11 cellular contexts compared by ENCODE assay signal in genomic region chr1:156662588-156663055, GRCh38. TPM values are rescaled to one million over a fixed set of nuclear protein-coding genes. Genes with fewer than 3 reads are reported as not detected.
A peak's percentile ranks its signal among the peaks of the same experiment; 100 is the strongest.
DNase-seq lines count a peak whose midpoint lies in the region; ATAC-seq and TF ChIP-seq lines count a peak whose summit lies in the region.
"Had no signal": no experiment of that assay in that cellular context is flagged by ENCODE, and none has a peak within 500 bp of the region (broad histone marks: within the 10 kb centered on the region; RNA-seq: fewer than 3 reads in every experiment).

No MANE protein-coding gene starts in this region.

- intact Hi-C loops in tibial artery (cut with DNase I; ENCODE audit: low total_unique reads) = no loop called here

- H3K4me3 Mint-ChIP-seq in activated CD8-positive, alpha-beta memory T cell treated with anti-CD3 and anti-CD28 coated beads, Interleukin-2, amount 10 ng/mL, durations not matched to agents 7 days and 5 days = no peak overlapping the region

- TF ChIP-seq CTCF in brain microvascular endothelial cell (IDR thresholded peaks at IDR 0.05; ENCODE audit: low read depth, low read length, missing control alignments) (no peak), tibial artery (IDR thresholded peaks at IDR 0.05) (no peak)

- H3K27ac ChIP-seq in brain microvascular endothelial cell = peak overlapping the region; percentile 65
- peak overlapping the region; percentile 45 to 80 for H3K27ac ChIP-seq in mucosa of rectum (ENCODE audit: low read depth in 2 of 2, low read length in 2 of 2)
- peak overlapping the region; percentile 63 to 77 for H3K27ac ChIP-seq in tibial artery

- CTCF ChIA-PET in activated CD8-positive, alpha-beta memory T cell treated with anti-CD3 and anti-CD28 coated beads, Interleukin-2, amount 10 ng/mL, durations not matched to agents 7 days and 5 days (lab: Charles Lee) = interaction anchor here (1.3 to 12.6 kb wide), 7 partner anchors 18 to 198 kb away, joined by 4 to 340 read pairs (median 57); partner anchors contain the start of genes CRABP2, HAPLN2, INSRR and ISG20L2

- peaks cover 64% of the 10 kb centered on the region for H3K4me1 Mint-ChIP-seq in activated CD8-positive, alpha-beta memory T cell treated with anti-CD3 and anti-CD28 coated beads, Interleukin-2, amount 10 ng/mL, durations not matched to agents 7 days and 5 days

- peak overlapping the region; percentile 14 for H3K27ac Mint-ChIP-seq in activated CD8-positive, alpha-beta memory T cell treated with anti-CD3 and anti-CD28 coated beads, Interleukin-2, amount 10 ng/mL, durations not matched to agents 7 days and 5 days

- H3K9ac ChIP-seq in mucosa of rectum (ENCODE audit: low read depth in 1 of 2, low read length in 2 of 2) = no peak overlapping the region

- in situ Hi-C loops in brain microvascular endothelial cell (cut with HindIII; ENCODE audit: low pct_ligation_motif_present, low sequenced_read_pairs) = no loop called here
- in situ Hi-C loops in HAP-1 (cut with MboI; ENCODE audit: low sequenced_read_pairs) = no loop called here

- no peaks in the 10 kb centered on the region for H3K9me3 Mint-ChIP-seq in activated CD8-positive, alpha-beta memory T cell treated with anti-CD3 and anti-CD28 coated beads, Interleukin-2, amount 10 ng/mL, durations not matched to agents 7 days and 5 days (ENCODE audit: low read depth)

- DNase-seq in activated CD8-positive, alpha-beta memory T cell treated with anti-CD3 and anti-CD28 coated beads, Interleukin-2, amount 10 ng/mL, durations not matched to agents 7 days and 5 days = no peak
- DNase-seq in activated CD8-positive, alpha-beta memory T cell treated with anti-CD3 and anti-CD28 coated beads for 24 hours = no peak
- DNase-seq in brain microvascular endothelial cell = no peak
- no peak for DNase-seq in tibial artery
- DNase-seq in NCI-H2171 treated with DMSO at 0.1 percent for 48 hours (lab: John Stamatoyannopoulos, UW) = no peak
- DNase-seq in HAP-1 (ENCODE audit: low spot score in 2 of 2) = no peak
- no peak for DNase-seq in NAMALWA (ENCODE audit: low spot score)
- DNase-seq: central memory CD4-positive, alpha-beta T cell; NCI-H1436 treated with DMSO at 0.1 percent for 48 hours had no signal

- no peaks in the 10 kb centered on the region for H3K36me3 Mint-ChIP-seq in activated CD8-positive, alpha-beta memory T cell treated with anti-CD3 and anti-CD28 coated beads, Interleukin-2, amount 10 ng/mL, durations not matched to agents 7 days and 5 days

- H3K4me3 ChIP-seq in brain microvascular endothelial cell (ENCODE audit: low read depth, low read length) (no peak overlapping the region), mucosa of rectum (ENCODE audit: low read length in 2 of 2) (no peak overlapping the region), tibial artery (no peak overlapping the region), HAP-1 (no peak overlapping the region)

- no peaks in the 10 kb centered on the region for H3K27me3 ChIP-seq in brain microvascular endothelial cell (replicated peaks)
- H3K27me3 ChIP-seq in mucosa of rectum (ENCODE audit: control insufficient read depth in 2 of 2, insufficient read depth in 2 of 2, low read length in 2 of 2) = no peaks in the 10 kb centered on the region
- H3K27me3 ChIP-seq in tibial artery = no peaks in the 10 kb centered on the region
- H3K27me3 ChIP-seq in HAP-1 (ENCODE audit: low read depth) = no peaks in the 10 kb centered on the region

- peaks cover 8% of the 10 kb centered on the region for H3K27me3 Mint-ChIP-seq in activated CD8-positive, alpha-beta memory T cell treated with anti-CD3 and anti-CD28 coated beads, Interleukin-2, amount 10 ng/mL, durations not matched to agents 7 days and 5 days

- H3K36me3 ChIP-seq in brain microvascular endothelial cell (replicated peaks) = no peaks in the 10 kb centered on the region
- H3K36me3 ChIP-seq in mucosa of rectum (ENCODE audit: control insufficient read depth in 2 of 2, insufficient read depth in 2 of 2, low read length in 2 of 2) = no peaks in the 10 kb centered on the region
- no peaks in the 10 kb centered on the region for H3K36me3 ChIP-seq in tibial artery
- H3K36me3 ChIP-seq in HAP-1 (replicated peaks) = no peaks in the 10 kb centered on the region; the same call in 1 of the 2 replicates

- peaks cover 56 to 58% of the 10 kb centered on the region in 2 donors for H3K4me1 ChIP-seq in mucosa of rectum (ENCODE audit: control insufficient read depth in 2 of 2, insufficient read depth in 2 of 2, low read length in 2 of 2)
- H3K4me1 ChIP-seq in tibial artery = peaks cover 0 to 90% (median 79%) of the 10 kb centered on the region in 4 donors
- peaks cover 39% of the 10 kb centered on the region for H3K4me1 ChIP-seq in HAP-1

- H3K9me3 ChIP-seq in mucosa of rectum (ENCODE audit: control insufficient read depth in 2 of 2, low read length in 2 of 2) (no peaks in the 10 kb centered on the region), tibial artery (no peaks in the 10 kb centered on the region), HAP-1 (no peaks in the 10 kb centered on the region)

- no peak for ATAC-seq in activated CD8-positive, alpha-beta memory T cell treated with anti-CD3 and anti-CD28 coated beads, Interleukin-2, amount 10 ng/mL, durations not matched to agents 7 days and 5 days

RNA-seq across cellular contexts. Expression of gene NES, which starts 14.6 kb away (rescaled TPM):
- total RNA-seq in activated CD8-positive, alpha-beta memory T cell treated with anti-CD3 and anti-CD28 coated beads, Interleukin-2, amount 10 ng/mL, durations not matched to agents 7 days and 5 days = not detected

RNA-seq across cellular contexts. Expression of gene BCAN, which starts 20.7 kb away (rescaled TPM):
- total RNA-seq in activated CD8-positive, alpha-beta memory T cell treated with anti-CD3 and anti-CD28 coated beads, Interleukin-2, amount 10 ng/mL, durations not matched to agents 7 days and 5 days = under 1 TPM in 1 of 2 experiments, not detected in 1; 0.07 TPM
- total RNA-seq: glomerular endothelial cell had no signal

RNA-seq across cellular contexts. Expression of gene CRABP2, which starts 42.8 kb away (rescaled TPM):
- 1 to 10 TPM; 1.4 to 1.9 TPM for total RNA-seq in activated CD8-positive, alpha-beta memory T cell treated with anti-CD3 and anti-CD28 coated beads, Interleukin-2, amount 10 ng/mL, durations not matched to agents 7 days and 5 days

RNA-seq across cellular contexts. Expression of gene HAPLN2, which starts 43.4 kb away (rescaled TPM):
- not detected for total RNA-seq in activated CD8-positive, alpha-beta memory T cell treated with anti-CD3 and anti-CD28 coated beads, Interleukin-2, amount 10 ng/mL, durations not matched to agents 7 days and 5 days
- total RNA-seq: glomerular endothelial cell had no signal
